In the genomic region with DNA sequence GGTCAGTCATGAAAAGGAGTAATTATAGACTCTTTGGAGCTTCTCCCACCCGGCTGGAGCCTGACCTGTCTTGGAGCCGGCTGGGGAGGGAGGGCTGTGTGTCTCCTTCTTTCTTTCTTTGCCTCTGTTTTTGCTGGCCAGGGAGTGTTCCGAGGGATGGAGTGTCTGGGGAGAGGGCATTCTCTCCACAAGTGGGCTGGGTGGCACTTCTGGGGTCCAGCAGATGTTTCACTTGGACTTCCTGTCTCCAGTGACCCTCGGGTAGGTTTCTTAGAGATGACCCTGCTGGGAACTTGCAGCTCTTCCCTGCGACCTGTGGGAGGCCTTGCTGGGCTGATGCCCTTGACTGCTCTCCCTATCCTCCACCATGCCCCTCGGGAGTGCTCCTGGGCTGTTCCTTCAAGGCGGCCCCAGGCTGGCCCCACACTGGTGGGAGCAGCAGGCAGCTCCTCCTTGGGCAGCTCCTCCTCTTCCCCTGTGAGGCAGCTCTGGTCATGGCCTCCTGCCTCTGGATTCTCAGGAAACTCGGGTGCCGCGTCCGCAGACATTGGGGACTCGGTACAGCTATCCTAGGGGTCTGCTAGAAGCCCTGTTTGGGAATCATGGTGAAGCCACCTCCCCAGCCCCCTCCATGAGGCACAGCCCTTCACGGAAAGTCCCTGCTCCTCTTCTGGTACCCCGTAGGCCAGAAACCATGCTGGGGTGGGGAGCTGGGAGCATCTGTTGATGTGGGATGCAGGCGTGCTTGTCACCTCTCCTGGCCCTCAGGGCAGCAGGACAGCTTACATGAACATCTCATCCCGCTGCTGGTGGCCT, we compare ENCODE assay signal across 21 cellular contexts. TPM values are rescaled to one million over a fixed set of nuclear protein-coding genes. Genes with fewer than 3 reads are reported as not detected.
A peak's percentile ranks its signal among the peaks of the same experiment; 100 is the strongest.
DNase-seq lines count a peak whose midpoint lies in the region; ATAC-seq, FAIRE-seq and TF ChIP-seq lines count a peak whose summit lies in the region.
"Had no signal": no experiment of that assay in that cellular context is flagged by ENCODE, and none has a peak within 500 bp of the region (broad histone marks: within the 10 kb centered on the region; RNA-seq: fewer than 3 reads in every experiment).

No MANE protein-coding gene starts in this region.

- no peak overlapping the region for H3K4me3 ChIP-seq in right atrium auricular region
- no peak overlapping the region for H3K4me3 ChIP-seq in bronchial epithelial cell (ENCODE audit: low read depth, low read length)
- H3K4me3 ChIP-seq in naive thymus-derived CD4-positive, alpha-beta T cell (ENCODE audit: low read length), result no peak overlapping the region
- H3K4me3 ChIP-seq in aorta (ENCODE audit: low read length in 2 of 2), result no peak overlapping the region
- H3K4me3 ChIP-seq: HAP-1, MG63 had no signal

- POLR2A ChIA-PET in naive thymus-derived CD4-positive, alpha-beta T cell (lab: Charles Lee), result interaction anchor here (1.6 kb wide), 1 partner anchor 9 kb away, joined by 6 read pairs; no protein-coding TSS in a partner anchor

- H3K9me3 ChIP-seq in right atrium auricular region, result no peaks in the 10 kb centered on the region
- peaks cover 0 to 8% (median 0%) of the 10 kb centered on the region in 3 experiments for H3K9me3 ChIP-seq in naive thymus-derived CD4-positive, alpha-beta T cell (ENCODE audit: control insufficient read depth in 2 of 3, low read length in 3 of 3)
- H3K9me3 ChIP-seq in aorta (ENCODE audit: control insufficient read depth, low read length), result no peaks in the 10 kb centered on the region
- H3K9me3 ChIP-seq: HAP-1, MG63 had no signal

- no peak for ATAC-seq in naive thymus-derived CD4-positive, alpha-beta T cell
- ATAC-seq in aorta (ENCODE audit: low FRiP score) (no peak), GM21723 (IDR thresholded peaks at IDR 0.05; ENCODE audit: unreplicated experiment) (no peak)
- ATAC-seq: PC-3 had no signal

- H3K27ac ChIP-seq in right atrium auricular region, result no peak overlapping the region
- H3K27ac ChIP-seq in naive thymus-derived CD4-positive, alpha-beta T cell (ENCODE audit: low read depth, low read length), result no peak overlapping the region
- H3K27ac ChIP-seq in aorta (ENCODE audit: low read depth in 1 of 2, low read length in 2 of 2), result no peak overlapping the region

- intact Hi-C loops in cardiac septum (cut with DNase I), result no loop called here
- intact Hi-C loops in naive thymus-derived CD4-positive, alpha-beta T cell (cut with micrococcal nuclease), result no loop called here
- intact Hi-C loops in aorta (cut with DNase I), result no loop called here

- TF ChIP-seq CTCF in right atrium auricular region (IDR thresholded peaks at IDR 0.05) (no peak), bronchial epithelial cell (IDR thresholded peaks at IDR 0.05; ENCODE audit: insufficient read depth, low read length, severe bottlenecking) (no peak), progenitor cell of endocrine pancreas (IDR thresholded peaks at IDR 0.05; ENCODE audit: unreplicated experiment) (no peak)

- CTCF ChIA-PET in naive thymus-derived CD4-positive, alpha-beta T cell (lab: Charles Lee), result no interaction called here

- no peaks in the 10 kb centered on the region for H3K36me3 ChIP-seq in right atrium auricular region
- no peaks in the 10 kb centered on the region for H3K36me3 ChIP-seq in bronchial epithelial cell (ENCODE audit: control insufficient read depth, insufficient read depth, low read length)
- peaks cover 0 to 23% (median 0%) of the 10 kb centered on the region in 3 experiments for H3K36me3 ChIP-seq in naive thymus-derived CD4-positive, alpha-beta T cell (ENCODE audit: control insufficient read depth in 2 of 3, insufficient read depth in 3 of 3, low read length in 3 of 3)
- H3K36me3 ChIP-seq in aorta (ENCODE audit: control insufficient read depth in 1 of 2, insufficient read depth in 2 of 2, low read length in 1 of 2), result no peaks in the 10 kb centered on the region
- H3K36me3 ChIP-seq: HAP-1, MG63 had no signal

- WGBS in aorta, 2 donors, result 85 to 86% methylated on average over 16 of the region's 16 CpGs

- H3K27me3 Mint-ChIP-seq in naive thymus-derived CD4-positive, alpha-beta T cell, result peaks cover 0 to 10% (median 0%) of the 10 kb centered on the region in 5 donors
- no peaks in the 10 kb centered on the region for H3K27me3 Mint-ChIP-seq in progenitor cell of endocrine pancreas

- peaks cover 2 to 78% (median 69%) of the 10 kb centered on the region in 7 donors for H3K4me1 Mint-ChIP-seq in naive thymus-derived CD4-positive, alpha-beta T cell
- no peaks in the 10 kb centered on the region for H3K4me1 Mint-ChIP-seq in progenitor cell of endocrine pancreas (ENCODE audit: low read depth)
- H3K4me1 Mint-ChIP-seq: IgD-negative memory B cell had no signal

- H3K4me3 Mint-ChIP-seq in naive thymus-derived CD4-positive, alpha-beta T cell, result peak overlapping the region in 1 of 10 donors; percentile 34
- no peak overlapping the region for H3K4me3 Mint-ChIP-seq in progenitor cell of endocrine pancreas (ENCODE audit: low read depth)
- H3K4me3 Mint-ChIP-seq: IgD-negative memory B cell had no signal

- H3K9me3 Mint-ChIP-seq in naive thymus-derived CD4-positive, alpha-beta T cell, result peaks cover 0 to 10% (median 0%) of the 10 kb centered on the region in 11 donors
- H3K9me3 Mint-ChIP-seq in progenitor cell of endocrine pancreas (ENCODE audit: low read depth), result no peaks in the 10 kb centered on the region

- peak; percentile 55 for DNase-seq in cardiac septum (ENCODE audit: low spot score)
- no peak for DNase-seq in right atrium auricular region (ENCODE audit: low spot score)
- no peak for DNase-seq in bronchial epithelial cell (ENCODE audit: low read depth)
- no peak for DNase-seq in naive thymus-derived CD4-positive, alpha-beta T cell
- peak; percentile 27 to 68 for DNase-seq in aorta
- no peak for DNase-seq in progenitor cell of endocrine pancreas (ENCODE audit: low spot score, unreplicated experiment)
- DNase-seq: ACHN, COR-L47, Kasumi-1, MG63, NCI-H1048, NCI-H1436, NCI-H1930, NCI-H345, NCI-H524 treated with DMSO at 0.1 percent for 48 hours, PC-3, RPMI8226 had no signal

- peak; percentile 13 for FAIRE-seq in bronchial epithelial cell (lab: Jason Lieb, UNC)
- FAIRE-seq: G401.6 had no signal

- no peaks in the 10 kb centered on the region for H3K4me1 ChIP-seq in right atrium auricular region
- H3K4me1 ChIP-seq in naive thymus-derived CD4-positive, alpha-beta T cell (ENCODE audit: control insufficient read depth in 2 of 2, insufficient read depth in 2 of 2, low read length in 2 of 2), result peaks cover 6 to 24% of the 10 kb centered on the region in 2 donors
- no peaks in the 10 kb centered on the region for H3K4me1 ChIP-seq in aorta (ENCODE audit: control insufficient read depth in 1 of 2, insufficient read depth in 2 of 2, low read length in 2 of 2)
- H3K4me1 ChIP-seq: HAP-1 had no signal

- H3K27ac Mint-ChIP-seq in naive thymus-derived CD4-positive, alpha-beta T cell, result peak overlapping the region in 5 of 9 donors; percentile 14 to 71 (median 36)
- H3K27ac Mint-ChIP-seq in progenitor cell of endocrine pancreas, result no peak overlapping the region
- H3K27ac Mint-ChIP-seq: IgD-negative memory B cell had no signal

- peaks cover 0 to 57% (median 31%) of the 10 kb centered on the region in 5 donors for H3K36me3 Mint-ChIP-seq in naive thymus-derived CD4-positive, alpha-beta T cell
- H3K36me3 Mint-ChIP-seq in progenitor cell of endocrine pancreas (ENCODE audit: insufficient read depth), result peaks cover 3% of the 10 kb centered on the region
- H3K36me3 Mint-ChIP-seq: IgD-negative memory B cell had no signal

- no peaks in the 10 kb centered on the region for H3K27me3 ChIP-seq in right atrium auricular region
- H3K27me3 ChIP-seq in bronchial epithelial cell (ENCODE audit: control insufficient read depth, insufficient read depth, low read length), result no peaks in the 10 kb centered on the region
- H3K27me3 ChIP-seq in naive thymus-derived CD4-positive, alpha-beta T cell (ENCODE audit: control insufficient read depth in 2 of 2, insufficient read depth in 2 of 2, low read length in 2 of 2), result no peaks in the 10 kb centered on the region
- H3K27me3 ChIP-seq in aorta (ENCODE audit: control insufficient read depth in 1 of 2, insufficient read depth in 2 of 2, low read length in 1 of 2), result no peaks in the 10 kb centered on the region
- H3K27me3 ChIP-seq: MG63 had no signal

RNA-seq across cellular contexts. Expression of gene APBA2, which starts 44.9 kb away (rescaled TPM):
- 0.57 TPM for total RNA-seq in cardiac septum
- total RNA-seq in right atrium auricular region, result under 1 TPM; 0.47 to 0.48 TPM
- 4.4 and 5.3 TPM in 2 replicates for total RNA-seq in bronchial epithelial cell
- 100 to 1,000 TPM in 3 of 5 experiments, 10 to 100 TPM in 1, 1 to 10 TPM in 1; 7.7 to 139 (median 110) TPM for total RNA-seq in naive thymus-derived CD4-positive, alpha-beta T cell
- 100 to 1,000 TPM in 1 of 2 donors, 10 to 100 TPM in 1; 59.7 to 113 TPM for polyA plus RNA-seq in naive thymus-derived CD4-positive, alpha-beta T cell
- total RNA-seq in aorta, result 1 to 10 TPM; 2.0 to 2.1 TPM
- 1 to 10 TPM in 1 of 2 donors, under 1 TPM in 1; 0.41 to 1.8 TPM for polyA plus RNA-seq in aorta
- total RNA-seq in progenitor cell of endocrine pancreas, result 37.1 and 41.0 TPM in 2 replicates

Comparison
In these comparisons a context has a peak if more than half of its experiments do, and no peak if none do; other contexts are left out.
1. DNase-seq: peak in cardiac septum (single experiment) and aorta (2 of 2); none in right atrium auricular region (single experiment), bronchial epithelial cell (single experiment), naive thymus-derived CD4-positive, alpha-beta T cell (0 of 9) and progenitor cell of endocrine pancreas (single experiment).